20 cellular contexts compared by ENCODE assay signal in genomic region chr7:125061-125471, GRCh38.
DNase-seq lines count a peak whose midpoint lies in the region; ATAC-seq and TF ChIP-seq lines count a peak whose summit lies in the region.
"Had no signal": no experiment of that assay in that cellular context is flagged by ENCODE, and none has a peak within 500 bp of the region (broad histone marks: within the 10 kb centered on the region; RNA-seq: fewer than 3 reads in every experiment).

No MANE protein-coding gene starts in this region.

- no CpG with 5 or more reads among the region's 14 CpGs for WGBS in neuronal stem cell (ENCODE audit: extremely low coverage in 2 of 2, insufficient read length in 2 of 2, insufficient replicate concordance in 1 of 2), 2 donors
- WGBS in body of pancreas, 2 donors, result 82% methylated on average over 10 to 14 of the region's 14 CpGs

- no peak overlapping the region for H2BK12ac ChIP-seq in neuronal stem cell (ENCODE audit: low read length)

- H3K14ac ChIP-seq in neuronal stem cell (ENCODE audit: low read length), result peak overlapping the region; percentile 22

- no peaks in the 10 kb centered on the region for H3K79me1 ChIP-seq in neuronal stem cell (ENCODE audit: low read depth, low read length)

- intact Hi-C loops in body of pancreas (cut with DNase I), result no loop called here

- H3K23ac ChIP-seq in neuronal stem cell (ENCODE audit: low read depth, low read length, poor library complexity), result no peak overlapping the region

- peak overlapping the region in 8 of 11 experiments; percentile 3 to 55 (median 42); a peak in 10 of 22 replicates for H3K9ac ChIP-seq in BLaER1 treated with 17β-estradiol and CSF1 and Interleukin-3, amounts not matched to agents 10 nM and 100 nM
- H3K9ac ChIP-seq in neuronal stem cell (ENCODE audit: low read depth, low read length, poor library complexity), result no peak overlapping the region
- H3K9ac ChIP-seq: GM23248 had no signal

- peak overlapping the region; percentile 46 to 96 (median 74) for H3K4me2 ChIP-seq in BLaER1 treated with 17β-estradiol and CSF1 and Interleukin-3, amounts not matched to agents 10 nM and 100 nM
- H3K4me2 ChIP-seq in neuronal stem cell (ENCODE audit: insufficient read depth, low read length, poor library complexity, severe bottlenecking), result no peak overlapping the region

- H2AK5ac ChIP-seq in neuronal stem cell (ENCODE audit: low read depth, low read length), result no peak overlapping the region

- H3K4ac ChIP-seq in neuronal stem cell (ENCODE audit: low read length), result no peak overlapping the region

- peak overlapping the region; percentile 6 for H3K18ac ChIP-seq in neuronal stem cell (ENCODE audit: low read length)

- no peak overlapping the region for H4K8ac ChIP-seq in neuronal stem cell (ENCODE audit: low read depth, low read length)

- H3K27ac ChIP-seq in BLaER1 treated with 17β-estradiol and CSF1 and Interleukin-3, amounts not matched to agents 10 nM and 100 nM, result peak overlapping the region in 8 of 11 experiments; percentile 51 to 65 (median 59); a peak in 14 of 22 replicates
- H3K27ac ChIP-seq in neuronal stem cell (replicated peaks; ENCODE audit: low read length) (no peak overlapping the region), body of pancreas (no peak overlapping the region)
- H3K27ac ChIP-seq: GM23248 had no signal

- DNase-seq in ecto neural progenitor cell (ENCODE audit: low spot score) (peak; percentile 41), left kidney (ENCODE audit: low read depth, low spot score) (peak; percentile 55), neuronal stem cell (ENCODE audit: low spot score) (no peak), cerebellar cortex (ENCODE audit: low spot score) (no peak), NCI-H146 treated with DMSO at 0.1 percent for 48 hours (lab: John Stamatoyannopoulos, UW; ENCODE audit: unreplicated experiment) (no peak), body of pancreas (no peak)
- DNase-seq: 8988T; C1 segment of cervical spinal cord; CD4-positive, CD25-positive, alpha-beta regulatory T cell; CD8-positive, alpha-beta memory T cell; COR-L47; DMS 273 treated with DMSO at 0.1 percent for 48 hours; DMS53; DND-41; HCEC 1CT; IMR-90 had no signal

- no peaks in the 10 kb centered on the region for H4K20me1 ChIP-seq in BLaER1 treated with 17β-estradiol and CSF1 and Interleukin-3, amounts not matched to agents 10 nM and 100 nM

- H3K4me1 ChIP-seq in BLaER1 treated with 17β-estradiol and CSF1 and Interleukin-3, amounts not matched to agents 10 nM and 100 nM, result peaks cover 60 to 92% (median 76%) of the 10 kb centered on the region in 10 experiments
- H3K4me1 ChIP-seq in neuronal stem cell (ENCODE audit: control insufficient read depth in 2 of 2, insufficient read depth in 1 of 2, low read depth in 1 of 2, low read length in 2 of 2) (peaks cover 2 to 4% of the 10 kb centered on the region in 2 donors), body of pancreas (peaks cover 2% of the 10 kb centered on the region)

- no peak overlapping the region for H2AFZ ChIP-seq in neuronal stem cell (ENCODE audit: low read length)
- H2AFZ ChIP-seq: GM23248 had no signal

- ATAC-seq in body of pancreas (no peak), HG02623 (IDR thresholded peaks at IDR 0.05; ENCODE audit: unreplicated experiment) (no peak)
- ATAC-seq: GM12878 had no signal

- peaks cover 0 to 19% (median 0%) of the 10 kb centered on the region in 11 experiments; a peak in 3 of 22 replicates for H3K9me3 ChIP-seq in BLaER1 treated with 17β-estradiol and CSF1 and Interleukin-3, amounts not matched to agents 10 nM and 100 nM (replicated peaks in 1 of 11)
- H3K9me3 ChIP-seq in neuronal stem cell (replicated peaks in 1 of 2; ENCODE audit: control insufficient read depth in 2 of 2, insufficient read depth in 1 of 2, low read depth in 1 of 2, low read length in 2 of 2), result peaks cover 0 to 3% of the 10 kb centered on the region in 2 donors
- no peaks in the 10 kb centered on the region for H3K9me3 ChIP-seq in body of pancreas

- no peak overlapping the region for H2BK15ac ChIP-seq in neuronal stem cell (ENCODE audit: low read length)

- H4K91ac ChIP-seq in neuronal stem cell (ENCODE audit: low read depth, low read length, poor library complexity), result no peak overlapping the region

- no peak overlapping the region for H2BK120ac ChIP-seq in neuronal stem cell (ENCODE audit: low read depth, low read length)

- TF ChIP-seq CTCF in body of pancreas (IDR thresholded peaks at IDR 0.05), result no peak

- no peaks in the 10 kb centered on the region for H3K27me3 ChIP-seq in BLaER1 treated with 17β-estradiol and CSF1 and Interleukin-3, amounts not matched to agents 10 nM and 100 nM
- H3K27me3 ChIP-seq in neuronal stem cell (ENCODE audit: control insufficient read depth in 3 of 3, insufficient read depth in 3 of 3, low read depth in 1 of 3, low read length in 3 of 3), result peaks cover 0 to 20% (median 2%) of the 10 kb centered on the region in 3 experiments
- no peaks in the 10 kb centered on the region for H3K27me3 ChIP-seq in body of pancreas

- peak overlapping the region; percentile 42 for H2BK5ac ChIP-seq in neuronal stem cell (ENCODE audit: low read length)

- no peak for TF ChIP-seq POLR2A in body of pancreas (IDR thresholded peaks at IDR 0.05)

- H3K36me3 ChIP-seq in BLaER1 treated with 17β-estradiol and CSF1 and Interleukin-3, amounts not matched to agents 10 nM and 100 nM, result no peaks in the 10 kb centered on the region
- H3K36me3 ChIP-seq in neuronal stem cell (replicated peaks in 1 of 2; ENCODE audit: control insufficient read depth in 2 of 2, insufficient read depth in 2 of 2, low read length in 2 of 2), result no peaks in the 10 kb centered on the region
- no peaks in the 10 kb centered on the region for H3K36me3 ChIP-seq in body of pancreas (replicated peaks in 1 of 2; ENCODE audit: insufficient read depth in 1 of 2, low read depth in 2 of 2)

- H3K4me3 ChIP-seq in BLaER1 treated with 17β-estradiol and CSF1 and Interleukin-3, amounts not matched to agents 10 nM and 100 nM, result no peak overlapping the region
- H3K4me3 ChIP-seq in neuronal stem cell (ENCODE audit: low read length in 2 of 2) (no peak overlapping the region), body of pancreas (no peak overlapping the region)
- H3K4me3 ChIP-seq: GM12878, GM23248 had no signal

Comparison
In these comparisons a context has a peak if more than half of its experiments do, and no peak if none do; other contexts are left out.
1. H3K27ac ChIP-seq: peak in BLaER1 treated with 17β-estradiol and CSF1 and Interleukin-3, amounts not matched to agents 10 nM and 100 nM (8 of 11); none in neuronal stem cell (single experiment) and body of pancreas (0 of 4).
2. DNase-seq: peak in ecto neural progenitor cell (single experiment) and left kidney (single experiment); none in neuronal stem cell (single experiment), cerebellar cortex (single experiment), NCI-H146 treated with DMSO at 0.1 percent for 48 hours (single experiment) and body of pancreas (0 of 4).